In the genomic region with DNA sequence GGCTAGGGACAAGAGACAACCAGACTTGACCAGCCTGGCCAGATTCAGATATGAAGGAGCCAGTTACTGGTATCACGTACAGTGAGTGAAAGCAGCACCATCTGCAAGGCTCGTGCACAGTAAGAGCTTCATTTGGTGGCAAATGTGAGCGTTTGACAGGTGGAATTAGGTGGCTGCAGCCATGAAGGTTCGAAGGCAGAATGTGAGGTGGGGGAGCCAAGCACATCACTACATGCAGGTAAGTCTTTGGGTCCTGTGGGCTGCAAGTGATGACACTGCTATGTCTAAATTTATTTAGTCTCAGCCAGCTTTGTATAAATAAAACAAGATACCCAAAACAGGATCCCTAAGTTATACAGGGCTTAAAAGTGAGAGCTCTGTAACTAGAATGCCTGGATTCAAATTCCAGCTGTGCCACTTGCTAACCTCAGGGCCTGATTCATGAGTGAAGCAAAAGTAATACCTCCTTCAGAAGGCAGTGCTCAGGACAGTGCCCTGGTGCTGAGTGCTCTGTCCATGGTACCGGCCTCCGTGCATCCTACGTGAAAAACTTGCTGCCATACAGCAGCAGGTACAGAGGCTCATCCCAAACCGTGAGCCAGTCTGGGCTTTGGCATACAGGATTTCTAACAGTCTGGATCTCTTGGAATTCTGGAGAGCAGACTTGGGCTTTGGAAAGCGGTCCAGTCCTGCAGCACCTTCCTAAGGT, we compare ENCODE assay signal across 1 cellular context.
TF ChIP-seq lines count a peak whose summit lies in the region.

No MANE protein-coding gene starts in this region.

TF ChIP-seq in SK-N-SH, 30 proteins besides CTCF, POLR2A, EP300 and RAD21:
- TF ChIP-seq EZH2phosphoT487 (IDR thresholded peaks at IDR 0.05; ENCODE audit: borderline replicate concordance, low read depth), result no peak
- no peak for TF ChIP-seq GATA2 (CRISPR knock-in tag; IDR thresholded peaks at IDR 0.05)
- no peak for TF ChIP-seq MEF2A (IDR thresholded peaks at IDR 0.05; ENCODE audit: borderline replicate concordance, low read depth)
- no peak for TF ChIP-seq NRF1 (IDR thresholded peaks at IDR 0.05; ENCODE audit: low read depth, low read length)
- TF ChIP-seq, protein P1, sequence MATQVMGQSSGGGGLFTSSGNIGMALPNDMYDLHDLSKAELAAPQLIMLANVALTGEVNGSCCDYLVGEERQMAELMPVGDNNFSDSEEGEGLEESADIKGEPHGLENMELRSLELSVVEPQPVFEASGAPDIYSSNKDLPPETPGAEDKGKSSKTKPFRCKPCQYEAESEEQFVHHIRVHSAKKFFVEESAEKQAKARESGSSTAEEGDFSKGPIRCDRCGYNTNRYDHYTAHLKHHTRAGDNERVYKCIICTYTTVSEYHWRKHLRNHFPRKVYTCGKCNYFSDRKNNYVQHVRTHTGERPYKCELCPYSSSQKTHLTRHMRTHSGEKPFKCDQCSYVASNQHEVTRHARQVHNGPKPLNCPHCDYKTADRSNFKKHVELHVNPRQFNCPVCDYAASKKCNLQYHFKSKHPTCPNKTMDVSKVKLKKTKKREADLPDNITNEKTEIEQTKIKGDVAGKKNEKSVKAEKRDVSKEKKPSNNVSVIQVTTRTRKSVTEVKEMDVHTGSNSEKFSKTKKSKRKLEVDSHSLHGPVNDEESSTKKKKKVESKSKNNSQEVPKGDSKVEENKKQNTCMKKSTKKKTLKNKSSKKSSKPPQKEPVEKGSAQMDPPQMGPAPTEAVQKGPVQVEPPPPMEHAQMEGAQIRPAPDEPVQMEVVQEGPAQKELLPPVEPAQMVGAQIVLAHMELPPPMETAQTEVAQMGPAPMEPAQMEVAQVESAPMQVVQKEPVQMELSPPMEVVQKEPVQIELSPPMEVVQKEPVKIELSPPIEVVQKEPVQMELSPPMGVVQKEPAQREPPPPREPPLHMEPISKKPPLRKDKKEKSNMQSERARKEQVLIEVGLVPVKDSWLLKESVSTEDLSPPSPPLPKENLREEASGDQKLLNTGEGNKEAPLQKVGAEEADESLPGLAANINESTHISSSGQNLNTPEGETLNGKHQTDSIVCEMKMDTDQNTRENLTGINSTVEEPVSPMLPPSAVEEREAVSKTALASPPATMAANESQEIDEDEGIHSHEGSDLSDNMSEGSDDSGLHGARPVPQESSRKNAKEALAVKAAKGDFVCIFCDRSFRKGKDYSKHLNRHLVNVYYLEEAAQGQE (IDR thresholded peaks at IDR 0.05; ENCODE audit: low read depth, low read length), result peak; percentile 97
- peak; percentile 60; the same call in 1 of the 2 replicates for TF ChIP-seq SIN3A (IDR thresholded peaks at IDR 0.05; ENCODE audit: borderline replicate concordance, low read depth, low read length)
- TF ChIP-seq, protein P2, sequence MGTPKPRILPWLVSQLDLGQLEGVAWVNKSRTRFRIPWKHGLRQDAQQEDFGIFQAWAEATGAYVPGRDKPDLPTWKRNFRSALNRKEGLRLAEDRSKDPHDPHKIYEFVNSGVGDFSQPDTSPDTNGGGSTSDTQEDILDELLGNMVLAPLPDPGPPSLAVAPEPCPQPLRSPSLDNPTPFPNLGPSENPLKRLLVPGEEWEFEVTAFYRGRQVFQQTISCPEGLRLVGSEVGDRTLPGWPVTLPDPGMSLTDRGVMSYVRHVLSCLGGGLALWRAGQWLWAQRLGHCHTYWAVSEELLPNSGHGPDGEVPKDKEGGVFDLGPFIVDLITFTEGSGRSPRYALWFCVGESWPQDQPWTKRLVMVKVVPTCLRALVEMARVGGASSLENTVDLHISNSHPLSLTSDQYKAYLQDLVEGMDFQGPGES (IDR thresholded peaks at IDR 0.05; ENCODE audit: low read depth, low read length), result no peak
- TF ChIP-seq ELF1 (IDR thresholded peaks at IDR 0.05), result no peak
- TF ChIP-seq, protein P3, sequence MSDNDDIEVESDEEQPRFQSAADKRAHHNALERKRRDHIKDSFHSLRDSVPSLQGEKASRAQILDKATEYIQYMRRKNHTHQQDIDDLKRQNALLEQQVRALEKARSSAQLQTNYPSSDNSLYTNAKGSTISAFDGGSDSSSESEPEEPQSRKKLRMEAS (IDR thresholded peaks at IDR 0.05; ENCODE audit: low read depth), result no peak
- TF ChIP-seq RFX5 (IDR thresholded peaks at IDR 0.05; ENCODE audit: low read length), result no peak
TF ChIP-seq in SK-N-SH: peak in this region for 2.
